Comparison of ENCODE assay signal across 8 cellular contexts in the genomic region with DNA sequence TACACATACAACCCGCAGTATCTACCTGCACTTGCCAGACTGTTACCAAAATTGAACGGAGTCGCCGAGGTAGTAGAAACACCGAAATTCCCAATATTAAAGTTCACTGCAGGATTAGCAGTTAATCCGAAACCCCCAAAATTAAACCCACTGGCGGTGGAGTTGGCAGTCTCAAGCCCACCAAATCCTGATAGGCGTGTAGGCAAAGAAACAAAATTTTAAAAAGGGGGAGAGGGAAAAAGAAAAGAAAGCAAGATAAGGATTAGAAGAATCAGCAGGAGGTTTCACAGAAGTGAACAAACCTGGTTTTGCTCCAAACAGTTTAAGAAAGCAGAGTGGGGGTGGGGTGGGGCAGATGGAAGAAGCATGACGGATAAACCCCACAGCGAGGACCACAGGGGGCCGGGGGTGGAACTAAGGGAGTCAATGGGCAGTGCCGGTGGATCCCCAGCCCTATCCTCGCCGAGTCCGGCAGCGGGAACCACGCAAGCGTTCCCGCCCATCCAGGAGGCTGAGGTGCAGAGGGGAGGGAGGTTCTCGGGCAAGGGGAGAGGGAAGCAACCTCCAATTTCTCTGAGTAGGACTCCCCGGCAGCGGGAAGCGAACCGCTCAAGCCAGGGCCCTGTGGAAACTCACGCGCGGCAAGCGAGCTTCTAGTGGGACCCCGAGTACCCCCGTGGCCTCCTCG. TPM values are rescaled to one million over a fixed set of nuclear protein-coding genes. Genes with fewer than 3 reads are reported as not detected.
A peak's percentile ranks its signal among the peaks of the same experiment; 100 is the strongest.
DNase-seq lines count a peak whose midpoint lies in the region; ATAC-seq and TF ChIP-seq lines count a peak whose summit lies in the region.

No MANE protein-coding gene starts in this region.

- H3K4me1 Mint-ChIP-seq in endothelial cell (ENCODE audit: unreplicated experiment) (peaks cover 18% of the 10 kb centered on the region), mesothelial cell of epicardium (peaks cover 28% of the 10 kb centered on the region)
- H3K4me1 Mint-ChIP-seq in stimulated activated memory B cell treated with anti-CD40 and anti-IgM and Interleukin-4, amounts not matched to agents 10 μg/mL and 1 μg/mL and 100 μg/mL, for 72 hours = peaks cover 19% of the 10 kb centered on the region

- H3K4me1 ChIP-seq in BE2C = no peaks in the 10 kb centered on the region; the same call in 1 of the 2 replicates

- TF ChIP-seq CTCF in BE2C (IDR thresholded peaks at IDR 0.05; ENCODE audit: low read depth, low read length) (no peak), endothelial cell (IDR thresholded peaks at IDR 0.05; ENCODE audit: unreplicated experiment) (no peak), mesothelial cell of epicardium (IDR thresholded peaks at IDR 0.05; ENCODE audit: unreplicated experiment) (no peak)

- no peaks in the 10 kb centered on the region for H3K9me3 Mint-ChIP-seq in endothelial cell (ENCODE audit: unreplicated experiment)
- H3K9me3 Mint-ChIP-seq in mesothelial cell of epicardium = no peaks in the 10 kb centered on the region
- no peaks in the 10 kb centered on the region for H3K9me3 Mint-ChIP-seq in stimulated activated memory B cell treated with anti-CD40 and anti-IgM and Interleukin-4, amounts not matched to agents 10 μg/mL and 1 μg/mL and 100 μg/mL, for 72 hours

- H3K27ac Mint-ChIP-seq in endothelial cell (ENCODE audit: unreplicated experiment) = peak overlapping the region; percentile 93
- peak overlapping the region; percentile 90 for H3K27ac Mint-ChIP-seq in mesothelial cell of epicardium
- H3K27ac Mint-ChIP-seq in stimulated activated memory B cell treated with anti-CD40 and anti-IgM and Interleukin-4, amounts not matched to agents 10 μg/mL and 1 μg/mL and 100 μg/mL, for 72 hours = peak overlapping the region; percentile 89

- H3K36me3 Mint-ChIP-seq in endothelial cell (ENCODE audit: low read depth, unreplicated experiment) = peaks cover 12% of the 10 kb centered on the region
- H3K36me3 Mint-ChIP-seq in mesothelial cell of epicardium = peaks cover 7% of the 10 kb centered on the region
- peaks cover 15% of the 10 kb centered on the region for H3K36me3 Mint-ChIP-seq in stimulated activated memory B cell treated with anti-CD40 and anti-IgM and Interleukin-4, amounts not matched to agents 10 μg/mL and 1 μg/mL and 100 μg/mL, for 72 hours

- H3K4me3 ChIP-seq in BE2C (ENCODE audit: low read depth, low read length) = peak overlapping the region; percentile 73

- H3K27me3 Mint-ChIP-seq in endothelial cell (ENCODE audit: unreplicated experiment) = peaks cover 9% of the 10 kb centered on the region
- H3K27me3 Mint-ChIP-seq in mesothelial cell of epicardium (ENCODE audit: low read depth) = no peaks in the 10 kb centered on the region
- no peaks in the 10 kb centered on the region for H3K27me3 Mint-ChIP-seq in stimulated activated memory B cell treated with anti-CD40 and anti-IgM and Interleukin-4, amounts not matched to agents 10 μg/mL and 1 μg/mL and 100 μg/mL, for 72 hours

- H3K36me3 ChIP-seq in BE2C = peaks cover 9% of the 10 kb centered on the region

- H3K4me3 Mint-ChIP-seq in endothelial cell (ENCODE audit: unreplicated experiment) = peak overlapping the region; percentile 100
- H3K4me3 Mint-ChIP-seq in mesothelial cell of epicardium = peak overlapping the region; percentile 86
- H3K4me3 Mint-ChIP-seq in stimulated activated memory B cell treated with anti-CD40 and anti-IgM and Interleukin-4, amounts not matched to agents 10 μg/mL and 1 μg/mL and 100 μg/mL, for 72 hours = peak overlapping the region; percentile 92

- peak; percentile 74 for DNase-seq in BE2C
- DNase-seq in NCI-H748 (lab: John Stamatoyannopoulos, UW; ENCODE audit: unreplicated experiment) = peak; percentile 88
- DNase-seq in activated CD4-positive, alpha-beta T cell treated with anti-CD3 and anti-CD28 coated beads, Interleukin-2, amount 50 U/mL, for 48 hours = peak; percentile 61 to 73
- DNase-seq in endothelial cell (ENCODE audit: low spot score) = peak; percentile 70
- DNase-seq in mesothelial cell of epicardium (ENCODE audit: low spot score in 2 of 2, unreplicated experiment in 2 of 2) = peak; percentile 23 to 66

- ATAC-seq in GM19043 (IDR thresholded peaks at IDR 0.05; ENCODE audit: low read depth, unreplicated experiment) (peak; percentile 28), HG03378 (IDR thresholded peaks at IDR 0.05; ENCODE audit: unreplicated experiment) (peak; percentile 14)
- peak; percentile 56 for ATAC-seq in stimulated activated memory B cell treated with anti-CD40 and anti-IgM and Interleukin-4, amounts not matched to agents 10 μg/mL and 1 μg/mL and 100 μg/mL, for 72 hours

- no peaks in the 10 kb centered on the region for H3K9me3 ChIP-seq in BE2C

- no peaks in the 10 kb centered on the region for H3K27me3 ChIP-seq in BE2C

RNA-seq across cellular contexts. Expression of a gene that starts 0.6 kb away (rescaled TPM):
- 27.9 TPM for polyA plus RNA-seq in BE2C (2012; ENCODE audit: insufficient read depth, insufficient read length, low read depth)
- total RNA-seq in endothelial cell (ENCODE audit: unreplicated experiment) (44.2 TPM), mesothelial cell of epicardium (62.0 to 64.5 TPM (median 64.5 TPM) in 3 replicates)

Comparison
In these comparisons a context has a peak if more than half of its experiments do, and no peak if none do; other contexts are left out.
1. Peak in every context shown above with its lines: DNase-seq, ATAC-seq and H3K4me3 ChIP-seq.